In genomic region chr1:224736619-224737352, GRCh38 we compare ENCODE assay signal across 8 cellular contexts.
DNase-seq lines count a peak whose midpoint lies in the region; ATAC-seq and TF ChIP-seq lines count a peak whose summit lies in the region.

No MANE protein-coding gene starts in this region.

- H3K4me1 Mint-ChIP-seq in glutamatergic neuron (ENCODE audit: low read depth, unreplicated experiment) = peaks cover 24% of the 10 kb centered on the region

- ATAC-seq in GM21529 (IDR thresholded peaks at IDR 0.05; ENCODE audit: unreplicated experiment) (peak; percentile 53), heart left ventricle (peak; percentile 26 to 75 (median 70)), aorta (ENCODE audit: low FRiP score) (peak; percentile 41)

- TF ChIP-seq CTCF in GM06990 (IDR thresholded peaks at IDR 0.05; ENCODE audit: insufficient read depth, low read length, poor library complexity, severe bottlenecking) (no peak), heart left ventricle (IDR thresholded peaks at IDR 0.05) (no peak), glutamatergic neuron (IDR thresholded peaks at IDR 0.05; ENCODE audit: partially characterized antibody, unreplicated experiment) (no peak)

- H3K27me3 ChIP-seq in GM06990 (replicated peaks; ENCODE audit: control insufficient read depth, insufficient read depth, low read length) (no peaks in the 10 kb centered on the region), HUES48 (ENCODE audit: control insufficient read depth, insufficient read depth, low read length) (peaks cover 13% of the 10 kb centered on the region), heart left ventricle (no peaks in the 10 kb centered on the region), aorta (ENCODE audit: control insufficient read depth in 1 of 2, insufficient read depth in 2 of 2, low read length in 1 of 2) (peaks cover 0 to 2% of the 10 kb centered on the region in 2 donors)

- DNase-seq in GM06990 (ENCODE audit: extremely low read depth, insufficient read length) (peak; percentile 64), heart left ventricle (peak in 4 of 5 donors; percentile 26 to 63 (median 32)), aorta (no peak), SW480 (ENCODE audit: low spot score) (no peak), glutamatergic neuron (no peak), NCI-H187 treated with DMSO at 0.1 percent for 48 hours (lab: John Stamatoyannopoulos, UW) (no peak)

- intact Hi-C loops in heart left ventricle (cut with DNase I) (loop anchor here in 1 of 10 donors (10.0 kb wide), 1 partner anchor 222 kb away; no protein-coding TSS in a partner anchor), aorta (cut with DNase I) (no loop called here)

- H3K4me1 ChIP-seq in HUES48 (ENCODE audit: control insufficient read depth, insufficient read depth, low read length) (peaks cover 40% of the 10 kb centered on the region), heart left ventricle (peaks cover 0 to 35% (median 21%) of the 10 kb centered on the region in 12 donors), aorta (ENCODE audit: control insufficient read depth in 1 of 2, insufficient read depth in 2 of 2, low read length in 2 of 2) (no peaks in the 10 kb centered on the region)

- no peak for TF ChIP-seq POLR2A in heart left ventricle (IDR thresholded peaks at IDR 0.05)

- H3K36me3 ChIP-seq in GM06990 (ENCODE audit: control insufficient read depth, insufficient read depth, low read length) = no peaks in the 10 kb centered on the region
- no peaks in the 10 kb centered on the region for H3K36me3 ChIP-seq in HUES48 (ENCODE audit: control insufficient read depth, insufficient read depth, low read length)
- H3K36me3 ChIP-seq in heart left ventricle = no peaks in the 10 kb centered on the region
- no peaks in the 10 kb centered on the region for H3K36me3 ChIP-seq in aorta (ENCODE audit: control insufficient read depth in 1 of 2, insufficient read depth in 2 of 2, low read length in 1 of 2)

- no peak overlapping the region for H3K27ac Mint-ChIP-seq in glutamatergic neuron (ENCODE audit: unreplicated experiment)

- H3K9me3 ChIP-seq in HUES48 (ENCODE audit: control insufficient read depth, insufficient read depth, low read length) = no peaks in the 10 kb centered on the region
- H3K9me3 ChIP-seq in heart left ventricle = no peaks in the 10 kb centered on the region
- no peaks in the 10 kb centered on the region for H3K9me3 ChIP-seq in aorta (ENCODE audit: control insufficient read depth, low read length)

- H3K4me3 Mint-ChIP-seq in glutamatergic neuron (ENCODE audit: unreplicated experiment) = no peak overlapping the region

- H3K27ac ChIP-seq in HUES48 (ENCODE audit: low read depth, low read length) (peak overlapping the region; percentile 46), heart left ventricle (peak overlapping the region in 10 of 12 donors; percentile 1 to 74 (median 38)), aorta (ENCODE audit: low read depth in 1 of 2, low read length in 2 of 2) (no peak overlapping the region)

- H3K27me3 Mint-ChIP-seq in glutamatergic neuron (ENCODE audit: unreplicated experiment) = peaks cover 2% of the 10 kb centered on the region

- no peak overlapping the region for H3K4me3 ChIP-seq in GM06990 (replicated peaks; ENCODE audit: low read depth, low read length)
- H3K4me3 ChIP-seq in HUES48 (ENCODE audit: low read depth, low read length) = no peak overlapping the region
- H3K4me3 ChIP-seq in heart left ventricle = no peak overlapping the region
- H3K4me3 ChIP-seq in aorta (ENCODE audit: low read length in 2 of 2) = no peak overlapping the region

- no peaks in the 10 kb centered on the region for H3K9me3 Mint-ChIP-seq in glutamatergic neuron (ENCODE audit: unreplicated experiment)

- WGBS in heart left ventricle, 4 donors = 29 to 38% (median 32%) methylated on average over 16 of the region's 16 CpGs
- WGBS in aorta, 2 donors = 22 to 24% methylated on average over 16 of the region's 16 CpGs

- no peaks in the 10 kb centered on the region for H3K36me3 Mint-ChIP-seq in glutamatergic neuron (ENCODE audit: unreplicated experiment)

- no peak overlapping the region; the same call in 1 of the 2 replicates for H3K9ac ChIP-seq in HUES48 (ENCODE audit: low read depth, low read length)

Comparison
In these comparisons a context has a peak if more than half of its experiments do, and no peak if none do; other contexts are left out.
1. DNase-seq: peak in GM06990 (single experiment) and heart left ventricle (4 of 5); none in aorta (0 of 2), SW480 (single experiment), glutamatergic neuron (single experiment) and NCI-H187 treated with DMSO at 0.1 percent for 48 hours (single experiment).
2. H3K27ac ChIP-seq: peak in HUES48 (single experiment) and heart left ventricle (10 of 12); none in aorta (0 of 2).
3. Peak in every context shown above with its lines, with median percentiles within 50 percentile points of each other: ATAC-seq.